In the genomic region with DNA sequence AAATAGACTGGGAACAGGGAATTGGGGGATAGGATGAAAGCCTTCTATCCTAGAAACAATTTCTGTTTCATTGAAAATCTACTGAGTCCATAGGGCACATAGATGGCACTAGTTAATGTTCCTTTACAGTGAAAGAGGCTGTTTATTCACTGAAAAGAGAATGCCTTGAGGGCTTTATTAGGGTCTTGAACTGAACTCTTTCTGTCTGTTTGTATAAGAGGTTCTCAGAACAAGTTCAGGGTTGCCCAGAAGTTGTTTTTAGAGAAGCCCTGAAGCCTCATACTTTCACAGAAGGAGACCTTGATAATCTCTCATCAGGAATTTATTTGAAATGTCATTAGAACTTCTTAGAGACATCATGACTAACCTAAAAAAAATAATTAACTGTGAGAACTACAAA, we compare ENCODE assay signal across 7 cellular contexts. TPM values are rescaled to one million over a fixed set of nuclear protein-coding genes. Genes with fewer than 3 reads are reported as not detected.
"Had no signal": no experiment of that assay in that cellular context is flagged by ENCODE, and none has a peak within 500 bp of the region (broad histone marks: within the 10 kb centered on the region; RNA-seq: fewer than 3 reads in every experiment).

No MANE protein-coding gene starts in this region.

- DNase-seq: GM23248, GOT3, H7, IMR-90, KG1 had no signal

- ATAC-seq: HCT116, K562 had no signal

RNA-seq across cellular contexts. Expression of gene ENOX1, which starts 43.9 kb away (rescaled TPM):
- total RNA-seq: K562 had no signal
- polyA plus RNA-seq: K562 had no signal
